In genomic region chr14:70398706-70399431, GRCh38 we compare ENCODE assay signal across 31 cellular contexts. TPM values are rescaled to one million over a fixed set of nuclear protein-coding genes. Genes with fewer than 3 reads are reported as not detected.
"Had no signal": no experiment of that assay in that cellular context is flagged by ENCODE, and none has a peak within 500 bp of the region (broad histone marks: within the 10 kb centered on the region; RNA-seq: fewer than 3 reads in every experiment).

No MANE protein-coding gene starts in this region.

- H3K4me3 Mint-ChIP-seq: activated naive CD4-positive, alpha-beta T cell treated with anti-CD3 and anti-CD28 coated beads, Interleukin-2, amount 10 ng/mL, durations not matched to agents 7 days and 5 days; activated naive CD8-positive, alpha-beta T cell treated with anti-CD3 and anti-CD28 coated beads, Interleukin-2, amount 10 ng/mL, durations not matched to agents 7 days and 5 days; activated T-helper 1 cell treated with anti-CD3 and anti-CD28 coated beads, Interleukin-12 subunit alpha, Interleukin-12 subunit beta, Interleukin-2, Interleukin-4 antibody, amounts not matched to agents 30 ng/mL and 10 ng/mL and 1 ng/mL, durations not matched to agents 14 hours and 24 hours and 36 hours; effector memory CD8-positive, alpha-beta T cell; immature natural killer cell; naive thymus-derived CD8-positive, alpha-beta T cell; stimulated activated memory B cell treated with anti-CD40 and anti-IgM and Interleukin-4, amounts not matched to agents 10 μg/mL and 1 μg/mL and 100 μg/mL, for 72 hours had no signal

- ATAC-seq: effector memory CD8-positive, alpha-beta T cell; left lobe of liver; naive thymus-derived CD8-positive, alpha-beta T cell; sciatic nerve; stimulated activated memory B cell treated with anti-CD40 and anti-IgM and Interleukin-4, amounts not matched to agents 10 μg/mL and 1 μg/mL and 100 μg/mL, for 72 hours had no signal

- H3K4me1 ChIP-seq: lower lobe of right lung, testis, uterus had no signal

- H3K27me3 Mint-ChIP-seq: activated naive CD4-positive, alpha-beta T cell treated with anti-CD3 and anti-CD28 coated beads, Interleukin-2, amount 10 ng/mL, durations not matched to agents 7 days and 5 days; activated naive CD8-positive, alpha-beta T cell treated with anti-CD3 and anti-CD28 coated beads, Interleukin-2, amount 10 ng/mL, durations not matched to agents 7 days and 5 days; effector memory CD8-positive, alpha-beta T cell; naive thymus-derived CD8-positive, alpha-beta T cell; stimulated activated memory B cell treated with anti-CD40 and anti-IgM and Interleukin-4, amounts not matched to agents 10 μg/mL and 1 μg/mL and 100 μg/mL, for 72 hours had no signal

- H3K4me1 Mint-ChIP-seq: activated naive CD4-positive, alpha-beta T cell treated with anti-CD3 and anti-CD28 coated beads, Interleukin-2, amount 10 ng/mL, durations not matched to agents 7 days and 5 days; activated naive CD8-positive, alpha-beta T cell treated with anti-CD3 and anti-CD28 coated beads, Interleukin-2, amount 10 ng/mL, durations not matched to agents 7 days and 5 days had no signal

- DNase-seq: activated CD4-positive, alpha-beta T cell treated with anti-CD3 and anti-CD28 coated beads for 4 hours; activated CD4-positive, alpha-beta T cell treated with anti-CD3 and anti-CD28 coated beads, Interleukin-2, amount 50 U/mL, for 4 hours; activated CD8-positive, alpha-beta memory T cell treated with anti-CD3 and anti-CD28 coated beads for 24 hours; activated gamma-delta T cell; activated naive CD4-positive, alpha-beta T cell treated with anti-CD3 and anti-CD28 coated beads, Interleukin-2, amount 10 ng/mL, durations not matched to agents 7 days and 5 days; activated naive CD8-positive, alpha-beta T cell treated with anti-CD3 and anti-CD28 coated beads, Interleukin-2, amount 10 ng/mL, durations not matched to agents 7 days and 5 days; brain microvascular endothelial cell; cortex of kidney; effector memory CD8-positive, alpha-beta T cell; foreskin fibroblast; heart left ventricle; hypothalamus; immature natural killer cell; lower lobe of right lung; mesenchymal stem cell; naive thymus-derived CD8-positive, alpha-beta T cell; stimulated activated CD4-positive, alpha-beta T cell treated with anti-CD3 and anti-CD28 coated beads, Interleukin-12 subunit alpha, Interleukin-12 subunit beta, amount 100 ng/mL, for 4 hours; stimulated activated CD4-positive, alpha-beta T cell treated with anti-CD3 and anti-CD28 coated beads, Interleukin-4, amount 100 ng/mL, for 24 hours; testis; transverse colon; uterus had no signal

- FAIRE-seq: astrocyte, endothelial cell of umbilical vein had no signal

- H3K27me3 ChIP-seq: brain microvascular endothelial cell, heart left ventricle, testis, transverse colon, uterus had no signal

- H3K9me3 ChIP-seq: heart left ventricle, lower lobe of right lung, testis, transverse colon, uterus had no signal

- H3K4me3 ChIP-seq: heart left ventricle, lower lobe of right lung, skin epidermis, testis, transverse colon, uterus had no signal

- H3K27ac ChIP-seq: brain microvascular endothelial cell, heart left ventricle, lower lobe of right lung, skin epidermis, testis, transverse colon, uterus had no signal

- H3K27ac Mint-ChIP-seq: activated naive CD4-positive, alpha-beta T cell treated with anti-CD3 and anti-CD28 coated beads, Interleukin-2, amount 10 ng/mL, durations not matched to agents 7 days and 5 days; activated naive CD8-positive, alpha-beta T cell treated with anti-CD3 and anti-CD28 coated beads, Interleukin-2, amount 10 ng/mL, durations not matched to agents 7 days and 5 days; activated T-helper 1 cell treated with anti-CD3 and anti-CD28 coated beads, Interleukin-12 subunit alpha, Interleukin-12 subunit beta, Interleukin-2, Interleukin-4 antibody, amounts not matched to agents 30 ng/mL and 10 ng/mL and 1 ng/mL, durations not matched to agents 14 hours and 24 hours and 36 hours; effector memory CD8-positive, alpha-beta T cell; immature natural killer cell; naive thymus-derived CD8-positive, alpha-beta T cell; stimulated activated memory B cell treated with anti-CD40 and anti-IgM and Interleukin-4, amounts not matched to agents 10 μg/mL and 1 μg/mL and 100 μg/mL, for 72 hours had no signal

- H3K9me3 Mint-ChIP-seq: activated naive CD4-positive, alpha-beta T cell treated with anti-CD3 and anti-CD28 coated beads, Interleukin-2, amount 10 ng/mL, durations not matched to agents 7 days and 5 days; activated T-helper 1 cell treated with anti-CD3 and anti-CD28 coated beads, Interleukin-12 subunit alpha, Interleukin-12 subunit beta, Interleukin-2, Interleukin-4 antibody, amounts not matched to agents 30 ng/mL and 10 ng/mL and 1 ng/mL, durations not matched to agents 14 hours and 24 hours and 36 hours; effector memory CD8-positive, alpha-beta T cell; immature natural killer cell; stimulated activated memory B cell treated with anti-CD40 and anti-IgM and Interleukin-4, amounts not matched to agents 10 μg/mL and 1 μg/mL and 100 μg/mL, for 72 hours had no signal

- H3K36me3 ChIP-seq: brain microvascular endothelial cell, transverse colon, uterus had no signal

RNA-seq across cellular contexts. Expression of gene ADAM21, which starts 53.1 kb away (rescaled TPM):
- total RNA-seq: activated naive CD8-positive, alpha-beta T cell treated with anti-CD3 and anti-CD28 coated beads, Interleukin-2, amount 10 ng/mL, durations not matched to agents 7 days and 5 days; activated T-helper 1 cell treated with anti-CD3 and anti-CD28 coated beads, Interleukin-12 subunit alpha, Interleukin-12 subunit beta, Interleukin-2, Interleukin-4 antibody, amounts not matched to agents 30 ng/mL and 10 ng/mL and 1 ng/mL, durations not matched to agents 14 hours and 24 hours and 36 hours; endothelial cell of umbilical vein; left lobe of liver; osteocyte; posterior vena cava; sciatic nerve; T-helper 1 cell treated with Interleukin-12 subunit alpha and Interleukin-12 subunit beta and Interleukin-4 antibody, amounts not matched to agents 30 ng/mL and 1 ng/mL, for 36 hours; transverse colon had no signal
